In genomic region chr6:22045261-22045912, GRCh38 we compare ENCODE assay signal across 15 cellular contexts.
"Had no signal": no experiment of that assay in that cellular context is flagged by ENCODE, and none has a peak within 500 bp of the region (broad histone marks: within the 10 kb centered on the region; RNA-seq: fewer than 3 reads in every experiment).

No MANE protein-coding gene starts in this region.

- DNase-seq: activated CD4-positive, CD25-positive, alpha-beta regulatory T cell treated with anti-CD3 and anti-CD28 coated beads, Interleukin-2, amount 50 U/mL, for 72 hours; activated naive CD4-positive, alpha-beta T cell; amniotic stem cell; body of pancreas; central memory CD4-positive, alpha-beta T cell; cortex of kidney; effector CD8-positive, alpha-beta T cell; heart left ventricle; right cardiac atrium; T-helper 17 cell; trophoblast cell had no signal

- H3K4me1 Mint-ChIP-seq: stimulated activated effector memory CD8-positive, alpha-beta T cell treated with anti-CD3 and anti-CD28 coated beads, Interleukin-12 subunit alpha, Interleukin-12 subunit beta, amount 100 ng/mL, for 72 hours; T-helper 17 cell had no signal

- FAIRE-seq: frontal cortex, keratinocyte had no signal

- ATAC-seq: body of pancreas; heart left ventricle; right cardiac atrium; stimulated activated effector memory CD8-positive, alpha-beta T cell treated with anti-CD3 and anti-CD28 coated beads, Interleukin-12 subunit alpha, Interleukin-12 subunit beta, amount 100 ng/mL, for 72 hours; T-helper 17 cell had no signal

- H3K27ac Mint-ChIP-seq: activated T-helper 1 cell treated with anti-CD3 and anti-CD28 coated beads, Interleukin-12 subunit alpha, Interleukin-12 subunit beta, Interleukin-2, Interleukin-4 antibody, amounts not matched to agents 30 ng/mL and 10 ng/mL and 1 ng/mL, durations not matched to agents 14 hours and 24 hours and 36 hours; stimulated activated effector memory CD8-positive, alpha-beta T cell treated with anti-CD3 and anti-CD28 coated beads, Interleukin-12 subunit alpha, Interleukin-12 subunit beta, amount 100 ng/mL, for 72 hours; T-helper 17 cell had no signal

- H3K4me3 Mint-ChIP-seq: activated T-helper 1 cell treated with anti-CD3 and anti-CD28 coated beads, Interleukin-12 subunit alpha, Interleukin-12 subunit beta, Interleukin-2, Interleukin-4 antibody, amounts not matched to agents 30 ng/mL and 10 ng/mL and 1 ng/mL, durations not matched to agents 14 hours and 24 hours and 36 hours; stimulated activated effector memory CD8-positive, alpha-beta T cell treated with anti-CD3 and anti-CD28 coated beads, Interleukin-12 subunit alpha, Interleukin-12 subunit beta, amount 100 ng/mL, for 72 hours; T-helper 17 cell had no signal

- H3K27me3 Mint-ChIP-seq: T-helper 17 cell had no signal

- H3K36me3 Mint-ChIP-seq: stimulated activated effector memory CD8-positive, alpha-beta T cell treated with anti-CD3 and anti-CD28 coated beads, Interleukin-12 subunit alpha, Interleukin-12 subunit beta, amount 100 ng/mL, for 72 hours had no signal
